ENCODE assay signal across 8 cellular contexts in the genomic region with DNA sequence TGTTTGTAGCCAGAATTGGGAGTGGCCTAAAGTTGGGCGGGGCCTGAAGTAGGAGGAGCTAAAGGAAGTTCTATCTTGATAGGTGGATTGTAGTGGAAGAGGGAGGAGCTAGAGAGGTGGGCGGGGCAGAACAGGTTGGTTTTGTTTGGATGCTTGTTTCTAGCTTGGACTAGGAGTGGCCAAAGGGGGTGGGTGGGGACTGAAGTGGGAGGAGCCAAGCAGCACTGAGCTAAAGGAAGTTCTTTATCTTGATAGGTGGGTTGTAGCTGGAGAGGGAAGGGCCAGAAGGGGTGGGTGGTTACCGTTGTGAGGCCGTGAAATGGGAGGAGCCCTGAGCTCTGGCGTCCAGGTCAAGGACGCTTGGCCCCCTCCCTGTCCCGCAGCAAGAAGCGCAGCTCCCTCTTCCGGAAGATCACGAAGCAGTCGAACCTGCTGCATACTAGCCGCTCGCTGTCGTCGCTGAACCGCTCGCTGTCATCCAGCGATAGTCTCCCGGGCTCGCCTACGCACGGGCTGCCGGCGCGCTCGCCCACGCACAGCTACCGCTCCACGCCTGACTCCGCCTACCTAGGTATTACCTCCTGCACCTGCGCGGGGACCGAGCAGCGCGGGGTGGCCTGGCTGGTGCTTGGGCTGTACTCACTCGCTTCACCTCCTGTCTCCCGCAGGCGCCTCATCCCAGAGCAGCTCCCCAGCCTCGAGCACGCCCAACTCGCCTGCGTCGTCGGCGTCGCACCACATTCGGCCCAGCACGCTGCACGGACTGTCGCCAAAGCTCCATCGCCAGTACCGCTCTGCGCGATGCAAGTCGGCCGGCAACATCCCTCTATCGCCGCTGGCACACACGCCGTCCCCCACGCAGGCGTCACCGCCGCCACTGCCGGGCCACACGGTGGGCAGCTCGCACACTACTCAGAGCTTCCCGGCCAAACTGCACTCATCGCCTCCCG. TPM values are rescaled to one million over a fixed set of nuclear protein-coding genes. Genes with fewer than 3 reads are reported as not detected.
DNase-seq lines count a peak whose midpoint lies in the region; ATAC-seq and TF ChIP-seq lines count a peak whose summit lies in the region.

No MANE protein-coding gene starts in this region.

- ATAC-seq in omental fat pad (ENCODE audit: low FRiP score) (peak; percentile 67), GM19023 (IDR thresholded peaks at IDR 0.05; ENCODE audit: unreplicated experiment) (no peak)

- no peaks in the 10 kb centered on the region for H3K4me1 Mint-ChIP-seq in endothelial cell (ENCODE audit: unreplicated experiment)

- no peak overlapping the region for H3K27ac Mint-ChIP-seq in endothelial cell (ENCODE audit: unreplicated experiment)

- peak overlapping the region; percentile 6 for H3K4me3 ChIP-seq in AG09309 (ENCODE audit: control insufficient read depth, low read depth, low read length)
- H3K4me3 ChIP-seq in HFF-Myc (replicated peaks; ENCODE audit: low read depth, low read length), result no peak overlapping the region

- peaks cover 6% of the 10 kb centered on the region for H3K27me3 Mint-ChIP-seq in endothelial cell (ENCODE audit: unreplicated experiment)

- DNase-seq in AG09309 (ENCODE audit: low read depth) (no peak), HFF-Myc (ENCODE audit: extremely low read depth, low read depth) (peak; percentile 21), erythroblast (lab: John Stamatoyannopoulos, UW) (peak; percentile 89), omental fat pad (ENCODE audit: low spot score) (peak; percentile 34), foreskin melanocyte (no peak), endothelial cell (ENCODE audit: low spot score) (no peak)
- DNase-seq in activated CD4-positive, CD25-positive, alpha-beta regulatory T cell treated with anti-CD3 and anti-CD28 coated beads, Interleukin-2, amount 50 U/mL, for 72 hours, result peak; percentile 72

- no peak for TF ChIP-seq POLR2A in erythroblast (IDR thresholded peaks at IDR 0.05; ENCODE audit: low read length)

- no peaks in the 10 kb centered on the region for H3K9me3 Mint-ChIP-seq in endothelial cell (ENCODE audit: unreplicated experiment)

- H3K36me3 Mint-ChIP-seq in endothelial cell (ENCODE audit: low read depth, unreplicated experiment), result peaks cover 15% of the 10 kb centered on the region

- H3K4me3 Mint-ChIP-seq in endothelial cell (ENCODE audit: unreplicated experiment), result no peak overlapping the region

- no peak for TF ChIP-seq CTCF in AG09309 (IDR thresholded peaks at IDR 0.05; ENCODE audit: control insufficient read depth, insufficient read depth, low read depth, low read length, missing control alignments)
- TF ChIP-seq CTCF in HFF-Myc (IDR thresholded peaks at IDR 0.05; ENCODE audit: low read depth, low read length, missing control alignments), result no peak
- no peak for TF ChIP-seq CTCF in omental fat pad (IDR thresholded peaks at IDR 0.05)
- no peak for TF ChIP-seq CTCF in endothelial cell (IDR thresholded peaks at IDR 0.05; ENCODE audit: unreplicated experiment)

RNA-seq across cellular contexts. Expression of a gene that starts 8.0 kb away (rescaled TPM):
- total RNA-seq in omental fat pad, result 10 to 100 TPM; 24.6 to 36.9 (median 28.4) TPM
- total RNA-seq in endothelial cell (ENCODE audit: unreplicated experiment), result 12.2 TPM

RNA-seq across cellular contexts. Expression of a gene that starts 13.8 kb away (rescaled TPM):
- total RNA-seq in omental fat pad (under 1 TPM in 1 of 4 donors, not detected in 3; 0.69 TPM), endothelial cell (ENCODE audit: unreplicated experiment) (0.54 TPM)

RNA-seq across cellular contexts. Expression of a gene that starts 17.7 kb away (rescaled TPM):
- total RNA-seq in omental fat pad, result 10 to 100 TPM; 36.1 to 51.4 (median 45.2) TPM
- total RNA-seq in endothelial cell (ENCODE audit: unreplicated experiment), result 20.0 TPM

RNA-seq across cellular contexts. Expression of a gene that starts 34.9 kb away (rescaled TPM):
- total RNA-seq in omental fat pad (not detected), endothelial cell (ENCODE audit: unreplicated experiment) (4.1 TPM)

RNA-seq across cellular contexts. Expression of a gene that starts 38.8 kb away (rescaled TPM):
- total RNA-seq in omental fat pad (not detected), endothelial cell (ENCODE audit: unreplicated experiment) (not detected)

Comparison
In these comparisons a context has a peak if more than half of its experiments do, and no peak if none do; other contexts are left out.
1. DNase-seq: peak in HFF-Myc (single experiment), activated CD4-positive, CD25-positive, alpha-beta regulatory T cell treated with anti-CD3 and anti-CD28 coated beads, Interleukin-2, amount 50 U/mL, for 72 hours (single experiment), erythroblast (2 of 2) and omental fat pad (single experiment); none in AG09309 (single experiment), foreskin melanocyte (single experiment) and endothelial cell (single experiment).